ENCODE assay signal across 21 cellular contexts in the genomic region with DNA sequence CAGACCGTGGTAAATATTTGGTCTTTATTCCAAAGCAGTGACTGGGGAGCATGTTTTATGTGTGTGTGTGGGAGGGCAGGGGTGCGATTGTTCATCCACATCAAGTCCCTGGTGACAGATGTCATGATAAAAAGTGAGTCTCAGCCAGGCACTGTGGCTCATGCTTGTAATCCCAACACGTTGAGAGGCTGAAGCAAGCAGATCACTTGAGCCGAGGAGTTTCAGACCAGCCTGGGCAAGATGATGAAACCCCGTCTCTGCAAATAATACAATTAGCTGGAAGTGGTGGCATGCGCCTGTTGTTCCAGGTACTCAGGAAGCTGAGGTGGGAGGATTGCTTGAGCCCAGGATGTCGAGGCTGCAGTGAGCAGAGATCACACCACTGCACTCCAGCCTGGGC.
"Had no signal": no experiment of that assay in that cellular context is flagged by ENCODE, and none has a peak within 500 bp of the region (broad histone marks: within the 10 kb centered on the region; RNA-seq: fewer than 3 reads in every experiment).

No MANE protein-coding gene starts in this region.

- H3K9me3 ChIP-seq: heart left ventricle, sigmoid colon, transverse colon, uterus had no signal

- H3K4me1 Mint-ChIP-seq: natural killer cell; stimulated activated memory B cell treated with anti-CD40 and anti-IgM and Interleukin-4, amounts not matched to agents 10 μg/mL and 1 μg/mL and 100 μg/mL, for 72 hours had no signal

- H3K4me3 Mint-ChIP-seq: activated CD4-positive, alpha-beta memory T cell treated with anti-CD3 and anti-CD28 coated beads, Interleukin-2, amount 10 ng/mL, durations not matched to agents 7 days and 5 days; activated naive CD4-positive, alpha-beta T cell treated with anti-CD3 and anti-CD28 coated beads, Interleukin-2, amount 10 ng/mL, durations not matched to agents 7 days and 5 days; natural killer cell; stimulated activated memory B cell treated with anti-CD40 and anti-IgM and Interleukin-4, amounts not matched to agents 10 μg/mL and 1 μg/mL and 100 μg/mL, for 72 hours; T-helper 17 cell had no signal

- H3K27me3 Mint-ChIP-seq: activated CD4-positive, alpha-beta memory T cell treated with anti-CD3 and anti-CD28 coated beads, Interleukin-2, amount 10 ng/mL, durations not matched to agents 7 days and 5 days; activated naive CD4-positive, alpha-beta T cell treated with anti-CD3 and anti-CD28 coated beads, Interleukin-2, amount 10 ng/mL, durations not matched to agents 7 days and 5 days; stimulated activated memory B cell treated with anti-CD40 and anti-IgM and Interleukin-4, amounts not matched to agents 10 μg/mL and 1 μg/mL and 100 μg/mL, for 72 hours had no signal

- H3K4me2 ChIP-seq: smooth muscle cell had no signal

- H3K9me3 Mint-ChIP-seq: activated CD4-positive, alpha-beta memory T cell treated with anti-CD3 and anti-CD28 coated beads, Interleukin-2, amount 10 ng/mL, durations not matched to agents 7 days and 5 days; activated naive CD4-positive, alpha-beta T cell treated with anti-CD3 and anti-CD28 coated beads, Interleukin-2, amount 10 ng/mL, durations not matched to agents 7 days and 5 days; natural killer cell; stimulated activated memory B cell treated with anti-CD40 and anti-IgM and Interleukin-4, amounts not matched to agents 10 μg/mL and 1 μg/mL and 100 μg/mL, for 72 hours had no signal

- H2AFZ ChIP-seq: parathyroid adenoma had no signal

- ATAC-seq: heart left ventricle; left colon; natural killer cell; stimulated activated memory B cell treated with anti-CD40 and anti-IgM and Interleukin-4, amounts not matched to agents 10 μg/mL and 1 μg/mL and 100 μg/mL, for 72 hours; T-helper 17 cell had no signal

- H3K27me3 ChIP-seq: cardiac muscle cell, heart left ventricle, sigmoid colon, transverse colon, uterus had no signal

- H3K36me3 ChIP-seq: cardiac muscle cell, heart left ventricle, sigmoid colon, transverse colon, uterus had no signal

- DNase-seq: activated CD4-positive, alpha-beta memory T cell treated with anti-CD3 and anti-CD28 coated beads, Interleukin-2, amount 10 ng/mL, durations not matched to agents 7 days and 5 days; activated CD4-positive, alpha-beta T cell treated with anti-CD3 and anti-CD28 coated beads for 48 hours; activated effector memory CD4-positive, alpha-beta T cell treated with anti-CD3 and anti-CD28 coated beads, Interleukin-2, amount 50 U/mL, for 16 hours; activated naive CD4-positive, alpha-beta T cell treated with anti-CD3 and anti-CD28 coated beads, Interleukin-2, amount 10 ng/mL, durations not matched to agents 7 days and 5 days; amygdala; cortex of kidney; heart left ventricle; islet precursor cell; left colon; mammary epithelial cell; midbrain; natural killer cell; sigmoid colon; stimulated activated CD4-positive, alpha-beta T cell treated with anti-CD3 and anti-CD28 coated beads, Interleukin-15, amount 100 ng/mL, for 24 hours; T-helper 17 cell; transverse colon; uterus had no signal

- H3K4me1 ChIP-seq: heart left ventricle, parathyroid adenoma, sigmoid colon, transverse colon, uterus had no signal

- H3K36me3 Mint-ChIP-seq: activated naive CD4-positive, alpha-beta T cell treated with anti-CD3 and anti-CD28 coated beads, Interleukin-2, amount 10 ng/mL, durations not matched to agents 7 days and 5 days; natural killer cell; stimulated activated memory B cell treated with anti-CD40 and anti-IgM and Interleukin-4, amounts not matched to agents 10 μg/mL and 1 μg/mL and 100 μg/mL, for 72 hours had no signal

- H3K4me3 ChIP-seq: cardiac muscle cell, heart left ventricle, sigmoid colon, smooth muscle cell, transverse colon, uterus had no signal

- H3K27ac ChIP-seq: cardiac muscle cell, heart left ventricle, parathyroid adenoma, sigmoid colon, transverse colon, uterus had no signal

- H3K27ac Mint-ChIP-seq: activated CD4-positive, alpha-beta memory T cell treated with anti-CD3 and anti-CD28 coated beads, Interleukin-2, amount 10 ng/mL, durations not matched to agents 7 days and 5 days; activated naive CD4-positive, alpha-beta T cell treated with anti-CD3 and anti-CD28 coated beads, Interleukin-2, amount 10 ng/mL, durations not matched to agents 7 days and 5 days; natural killer cell; stimulated activated memory B cell treated with anti-CD40 and anti-IgM and Interleukin-4, amounts not matched to agents 10 μg/mL and 1 μg/mL and 100 μg/mL, for 72 hours; T-helper 17 cell had no signal

- H3K9ac ChIP-seq: parathyroid adenoma had no signal

- H3K79me2 ChIP-seq: parathyroid adenoma had no signal
